Comparison of ENCODE assay signal across 1 cellular context in the genomic region with DNA sequence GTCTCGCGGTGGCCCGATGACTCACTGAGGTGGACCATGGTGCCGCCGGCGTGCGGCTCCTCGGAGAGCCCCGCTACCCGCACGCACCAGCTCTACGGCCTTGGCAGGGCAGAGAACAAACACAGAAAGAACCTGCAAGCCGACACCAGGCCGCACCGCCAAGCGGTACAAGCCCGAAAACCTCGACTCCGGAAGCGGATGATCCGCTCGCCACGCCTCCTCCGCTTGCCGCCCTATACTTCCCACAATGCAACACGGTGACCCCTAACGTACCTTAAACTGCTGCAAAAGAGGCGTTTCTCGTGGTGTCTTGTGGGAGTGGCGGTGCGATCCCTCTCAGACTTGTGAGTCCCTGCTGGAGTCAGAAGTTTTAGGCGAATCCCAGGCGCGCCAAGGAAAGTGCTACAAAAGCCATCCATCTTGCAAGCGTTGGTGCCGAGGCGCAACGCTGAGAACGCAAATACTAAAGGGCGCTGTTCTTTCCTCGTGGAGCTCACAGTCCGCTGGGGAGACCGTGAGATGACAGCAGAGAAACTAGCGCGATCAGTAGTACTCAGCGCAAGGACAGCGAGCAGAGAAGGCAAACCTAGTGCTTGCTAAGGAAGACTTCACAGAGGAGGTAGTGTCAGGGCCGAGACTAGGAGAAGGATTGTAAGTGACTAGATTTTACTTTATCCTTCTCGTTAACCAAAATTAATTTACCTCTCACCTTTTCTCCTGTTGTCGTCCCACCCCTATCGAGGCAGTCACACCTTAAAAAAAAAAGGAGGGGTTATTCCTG.
TF ChIP-seq lines count a peak whose summit lies in the region.

A gene (minus strand): TSS at position 200 of the 781 bp plus-strand sequence. CDS start 162 bp downstream, at position 38.

TF ChIP-seq in HCT116, 20 proteins besides CTCF, POLR2A, EP300 and RAD21 (continued from another document):
- TF ChIP-seq, protein P1, sequence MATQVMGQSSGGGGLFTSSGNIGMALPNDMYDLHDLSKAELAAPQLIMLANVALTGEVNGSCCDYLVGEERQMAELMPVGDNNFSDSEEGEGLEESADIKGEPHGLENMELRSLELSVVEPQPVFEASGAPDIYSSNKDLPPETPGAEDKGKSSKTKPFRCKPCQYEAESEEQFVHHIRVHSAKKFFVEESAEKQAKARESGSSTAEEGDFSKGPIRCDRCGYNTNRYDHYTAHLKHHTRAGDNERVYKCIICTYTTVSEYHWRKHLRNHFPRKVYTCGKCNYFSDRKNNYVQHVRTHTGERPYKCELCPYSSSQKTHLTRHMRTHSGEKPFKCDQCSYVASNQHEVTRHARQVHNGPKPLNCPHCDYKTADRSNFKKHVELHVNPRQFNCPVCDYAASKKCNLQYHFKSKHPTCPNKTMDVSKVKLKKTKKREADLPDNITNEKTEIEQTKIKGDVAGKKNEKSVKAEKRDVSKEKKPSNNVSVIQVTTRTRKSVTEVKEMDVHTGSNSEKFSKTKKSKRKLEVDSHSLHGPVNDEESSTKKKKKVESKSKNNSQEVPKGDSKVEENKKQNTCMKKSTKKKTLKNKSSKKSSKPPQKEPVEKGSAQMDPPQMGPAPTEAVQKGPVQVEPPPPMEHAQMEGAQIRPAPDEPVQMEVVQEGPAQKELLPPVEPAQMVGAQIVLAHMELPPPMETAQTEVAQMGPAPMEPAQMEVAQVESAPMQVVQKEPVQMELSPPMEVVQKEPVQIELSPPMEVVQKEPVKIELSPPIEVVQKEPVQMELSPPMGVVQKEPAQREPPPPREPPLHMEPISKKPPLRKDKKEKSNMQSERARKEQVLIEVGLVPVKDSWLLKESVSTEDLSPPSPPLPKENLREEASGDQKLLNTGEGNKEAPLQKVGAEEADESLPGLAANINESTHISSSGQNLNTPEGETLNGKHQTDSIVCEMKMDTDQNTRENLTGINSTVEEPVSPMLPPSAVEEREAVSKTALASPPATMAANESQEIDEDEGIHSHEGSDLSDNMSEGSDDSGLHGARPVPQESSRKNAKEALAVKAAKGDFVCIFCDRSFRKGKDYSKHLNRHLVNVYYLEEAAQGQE (IDR thresholded peaks at IDR 0.05; ENCODE audit: low read depth) = no peak
- TF ChIP-seq CBX3 (IDR thresholded peaks at IDR 0.05; ENCODE audit: low read depth) = peak; percentile 34; the same call in 1 of the 2 replicates
